In genomic region chr19:991174-991931, GRCh38 we compare ENCODE assay signal across 10 cellular contexts. TPM values are rescaled to one million over a fixed set of nuclear protein-coding genes. Genes with fewer than 3 reads are reported as not detected.
DNase-seq lines count a peak whose midpoint lies in the region.
"Had no signal": no experiment of that assay in that cellular context is flagged by ENCODE, and none has a peak within 500 bp of the region (broad histone marks: within the 10 kb centered on the region; RNA-seq: fewer than 3 reads in every experiment).

No MANE protein-coding gene starts in this region.

- H3K4me1 ChIP-seq in HUES64 (ENCODE audit: insufficient read depth, low read length), result no peaks in the 10 kb centered on the region; the same call in 1 of the 2 replicates

- H3K27ac ChIP-seq in HUES64 (ENCODE audit: low read depth, low read length), result peak overlapping the region; percentile 30; the same call in 1 of the 2 replicates
- H3K27ac ChIP-seq: heart right ventricle, KMS-11 had no signal

- no peaks in the 10 kb centered on the region for H3K9me3 ChIP-seq in HUES64 (ENCODE audit: insufficient read depth, low read depth, low read length)
- H3K9me3 ChIP-seq: heart right ventricle had no signal

- no peaks in the 10 kb centered on the region; the same call in 1 of the 2 replicates for H3K27me3 ChIP-seq in HUES64 (ENCODE audit: insufficient read depth, low read length)

- 86% methylated on average over 35 of the region's 47 CpGs for WGBS in HUES64

- H3K9ac ChIP-seq in HUES64 (ENCODE audit: low read depth, low read length), result no peak overlapping the region
- H3K9ac ChIP-seq: KMS-11 had no signal

- H3K36me3 ChIP-seq in HUES64 (ENCODE audit: insufficient read depth, low read length), result peaks cover 55% of the 10 kb centered on the region

- DNase-seq in activated CD4-positive, alpha-beta T cell treated with anti-CD3 and anti-CD28 coated beads, Interleukin-2, amount 50 U/mL, for 4 hours, result peak; percentile 44 to 48
- peak; percentile 46 for DNase-seq in fibroblast of gingiva (ENCODE audit: low read depth)
- peak; percentile 23 for DNase-seq in stimulated activated CD8-positive, alpha-beta memory T cell treated with anti-CD3 and anti-CD28 coated beads, Interleukin-15, amount 100 ng/mL, for 1 hour (ENCODE audit: low read depth)
- DNase-seq in cerebellar cortex (ENCODE audit: low spot score), result no peak
- no peak for DNase-seq in NCI-H146 (lab: John Stamatoyannopoulos, UW)
- no peak for DNase-seq in NCI-H1417 (lab: John Stamatoyannopoulos, UW)
- DNase-seq: heart right ventricle had no signal

- no peak overlapping the region for H3K4me3 ChIP-seq in HUES64 (ENCODE audit: low read length)
- H3K4me3 ChIP-seq: heart right ventricle had no signal

RNA-seq across cellular contexts. Expression of gene WDR18, which starts 7.2 kb away (rescaled TPM):
- polyA plus RNA-seq in HUES64 (2013, experiment 1 of 2), result 64.6 TPM
- 57.8 TPM for polyA plus RNA-seq in HUES64 (2013, experiment 2 of 2)

RNA-seq across cellular contexts. Expression of gene GRIN3B, which starts 8.9 kb away (rescaled TPM):
- not detected for polyA plus RNA-seq in HUES64 (2013, experiment 1 of 2)
- polyA plus RNA-seq in HUES64 (2013, experiment 2 of 2), result 0.19 TPM

RNA-seq across cellular contexts. Expression of gene TMEM259, which starts 29.6 kb away (rescaled TPM):
- 77.5 TPM for polyA plus RNA-seq in HUES64 (2013, experiment 1 of 2)
- polyA plus RNA-seq in HUES64 (2013, experiment 2 of 2), result 85.2 TPM

RNA-seq across cellular contexts. Expression of gene RNU6-2, which starts 30.0 kb away (rescaled TPM):
- under 0.01 TPM for polyA plus RNA-seq in HUES64 (2013, experiment 1 of 2)
- polyA plus RNA-seq in HUES64 (2013, experiment 2 of 2), result under 0.01 TPM
- polyA plus RNA-seq: heart right ventricle, urinary bladder had no signal

RNA-seq across cellular contexts. Expression of gene CNN2, which starts 35.1 kb away (rescaled TPM):
- 281 TPM for polyA plus RNA-seq in HUES64 (2013, experiment 1 of 2)
- 262 TPM for polyA plus RNA-seq in HUES64 (2013, experiment 2 of 2)

Comparison
In these comparisons a context has a peak if more than half of its experiments do, and no peak if none do; other contexts are left out.
1. DNase-seq: peak in activated CD4-positive, alpha-beta T cell treated with anti-CD3 and anti-CD28 coated beads, Interleukin-2, amount 50 U/mL, for 4 hours (2 of 2), fibroblast of gingiva (single experiment) and stimulated activated CD8-positive, alpha-beta memory T cell treated with anti-CD3 and anti-CD28 coated beads, Interleukin-15, amount 100 ng/mL, for 1 hour (single experiment); none in cerebellar cortex (single experiment), NCI-H146 (single experiment) and NCI-H1417 (0 of 3).